In genomic region chr21:25708467-25709065, GRCh38 we compare ENCODE assay signal across 8 cellular contexts. TPM values are rescaled to one million over a fixed set of nuclear protein-coding genes. Genes with fewer than 3 reads are reported as not detected.
A peak's percentile ranks its signal among the peaks of the same experiment; 100 is the strongest.
DNase-seq lines count a peak whose midpoint lies in the region; ATAC-seq, FAIRE-seq and TF ChIP-seq lines count a peak whose summit lies in the region.

No MANE protein-coding gene starts in this region.

- in situ Hi-C loops in K562 (cut with MboI): no loop called here

- H2AFZ ChIP-seq in K562 (ENCODE audit: low read depth, low read length): no peak overlapping the region

- ATAC-seq in K562 (no peak), HG02763 (IDR thresholded peaks at IDR 0.05; ENCODE audit: unreplicated experiment) (no peak)

- BruUV-seq in K562 (replicated peaks; lab: Mats Ljungman, UMichigan): no TSS peak

- H3K36me3 ChIP-seq in K562 (ENCODE audit: control insufficient read depth, insufficient read depth, low read length): no peaks in the 10 kb centered on the region

- no peaks in the 10 kb centered on the region for H3K9me1 ChIP-seq in K562 (ENCODE audit: control insufficient read depth, insufficient read depth, low read length)

- TF ChIP-seq CTCF in K562 (IDR thresholded peaks at IDR 0.05 in 2 of 3, conservative IDR thresholded peaks at IDR 0.05 in 1 of 3; ENCODE audit: insufficient read depth in 2 of 3, low read depth in 1 of 3, low read length in 3 of 3): peak; percentile 37 to 77 (median 73); a peak in 4 of 6 replicates

- TF ChIP-seq POLR2A in K562 (conservative IDR thresholded peaks at IDR 0.05): no peak

- no peaks in the 10 kb centered on the region for H3K9me3 ChIP-seq in K562 (replicated peaks; ENCODE audit: control insufficient read depth, insufficient read depth, low read depth, low read length)

- FAIRE-seq in K562 (lab: Jason Lieb, UNC): peak; percentile 15

- H3K4me3 ChIP-seq in K562: no peak overlapping the region

- no peaks in the 10 kb centered on the region for H4K20me1 ChIP-seq in K562 (replicated peaks; ENCODE audit: control insufficient read depth, insufficient read depth, low read length)

- H3K4me2 ChIP-seq in K562 (ENCODE audit: insufficient read depth, low read length): no peak overlapping the region

- no peaks in the 10 kb centered on the region for H3K27me3 ChIP-seq in K562 (ENCODE audit: control insufficient read depth in 2 of 2, insufficient read depth in 2 of 2, low read length in 2 of 2)

- no peaks in the 10 kb centered on the region; a peak in 1 of 5 replicates for H3K4me1 ChIP-seq in K562 (replicated peaks in 1 of 2; ENCODE audit: control insufficient read depth in 2 of 2, insufficient read depth in 2 of 2, low read length in 2 of 2)

- WGBS in K562 (ENCODE audit: insufficient coverage, low coverage, missing lambda C conversion rate): 41% methylated on average over 7 of the region's 7 CpGs

- no peaks in the 10 kb centered on the region for H3K79me2 ChIP-seq in K562 (ENCODE audit: control insufficient read depth, insufficient read depth, low read length)

- intact Hi-C loops in K562 (cut with micrococcal nuclease): loop anchor here (1.0 to 10.0 kb wide), 3 partner anchors 93 to 156 kb away; no protein-coding TSS in a partner anchor

- no peak overlapping the region for H3K9ac ChIP-seq in K562 (ENCODE audit: insufficient read depth in 1 of 2, low read depth in 2 of 2, low read length in 2 of 2)

- peak; percentile 15 to 58; a peak in 2 of 4 replicates for TF ChIP-seq RAD21 in K562 (CRISPR knock-in tag; conservative IDR thresholded peaks at IDR 0.05 in 1 of 2, IDR thresholded peaks at IDR 0.05 in 1 of 2)

- TF ChIP-seq EP300 in K562 (IDR thresholded peaks at IDR 0.05; ENCODE audit: low read length): no peak

- no peak overlapping the region for H3K27ac ChIP-seq in K562 (ENCODE audit: extremely low read depth, low read depth, low read length)

- DNase-seq in NCI-H510A treated with DMSO at 0.1 percent for 48 hours (lab: John Stamatoyannopoulos, UW) (peak; percentile 58), NCI-H510A (lab: John Stamatoyannopoulos, UW) (no peak), LHCN-M2 (ENCODE audit: low read depth) (peak; percentile 56), T-helper 1 cell (peak in 4 of 5 donors; percentile 12 to 44 (median 28)), K562 (ENCODE audit: extremely low read depth in 1 of 4, low spot score in 3 of 4) (peak; percentile 49 to 60 (median 57)), kidney glomerular epithelial cell (lab: John Stamatoyannopoulos, UW) (peak; percentile 21)
- DNase-seq in stimulated activated CD4-positive, alpha-beta T cell treated with anti-CD3 and anti-CD28 coated beads, TNF-alpha, amount 100 ng/mL, for 1 hour (ENCODE audit: low read depth in 3 of 3, low spot score in 1 of 3): peak; percentile 5 to 19 (median 18)

- POLR2A ChIA-PET in K562 (lab: Yijun Ruan, JAX): interaction anchor here (1.2 kb wide), 1 partner anchor 9 kb away, joined by 5 read pairs; no protein-coding TSS in a partner anchor

- CTCF ChIA-PET in K562 (lab: Yijun Ruan, JAX; ENCODE audit: low intra/inter-chr PET ratio): interaction anchor here (1.2 to 1.6 kb wide), 2 partner anchors 93 to 100 kb away, joined by 5 read pairs; no protein-coding TSS in a partner anchor

TF ChIP-seq in K562, 482 proteins besides CTCF, POLR2A, EP300 and RAD21:
- TF ChIP-seq ADNP (tag; IDR thresholded peaks at IDR 0.05): no peak
- 0 out of 2 replicates have a peak, but pooled peaks have one; percentile 18 for TF ChIP-seq SMC3 (conservative IDR thresholded peaks at IDR 0.05; ENCODE audit: insufficient read depth, low read depth, low read length)
- TF ChIP-seq ARID3A (IDR thresholded peaks at IDR 0.05; ENCODE audit: borderline replicate concordance, low read depth, low read length): peak; percentile 80; the same call in 1 of the 2 replicates
- no peak for TF ChIP-seq PRPF4 (IDR thresholded peaks at IDR 0.05; ENCODE audit: insufficient read depth, low read depth, low read length, poor library complexity, severe bottlenecking)
- TF ChIP-seq BCOR (IDR thresholded peaks at IDR 0.05): no peak

RNA-seq across cellular contexts. Expression of gene ATP5PF, which starts 26.1 kb away (rescaled TPM):
- total RNA-seq in LHCN-M2 (2014; rRNA removed) (106 and 114 TPM in 2 replicates), K562 (2014; rRNA removed) (230 and 242 TPM in 2 replicates), K562 (2014; rRNA removed; fragmentation: Illumina TruSeq; extraction: Trizol) (324 and 371 TPM in 2 replicates), K562 (2015; rRNA removed; fragmentation: Illumina TruSeq; extraction: Trizol) (343 and 391 TPM in 2 replicates), K562 (2021) (285 and 295 TPM in 2 replicates)
- polyA plus RNA-seq in LHCN-M2 (2012): 266 TPM
- 16.4 and 36.0 TPM in 2 replicates for total RNA-seq in K562 (2011; cell fraction: chromatin; rRNA removed; ENCODE audit: low replicate concordance)
- 21.3 and 22.2 TPM in 2 replicates for total RNA-seq in K562 (2011; cell fraction: nucleolus; rRNA removed)
- 36.5 and 54.4 TPM in 2 replicates for total RNA-seq in K562 (2011; cell fraction: nucleoplasm; rRNA removed)
- polyA plus RNA-seq in K562 (2011; rRNA removed) (363 and 533 TPM in 2 replicates), K562 (2014; fragmentation: Illumina TruSeq; extraction: Trizol) (784 and 1,131 TPM in 2 replicates), K562 (2014; fragmentation: Nextera tagmentation; extraction: Ambion mirVana) (1,000 to 10,000 TPM; 2,105 to 2,488 TPM), K562 (2014; rRNA removed) (907 and 928 TPM in 2 replicates)
- 184 and 377 TPM in 2 replicates for polyA plus RNA-seq in K562 (2011; cell fraction: cytosol; rRNA removed)
- polyA plus RNA-seq in K562 (2011; cell fraction: nucleus; rRNA removed): 42.6 and 90.3 TPM in 2 replicates
- 291 and 682 TPM in 2 replicates for polyA plus RNA-seq in K562 (2012)
- polyA minus RNA-seq in K562 (2011; rRNA and poly(A)+ RNA removed): 162 and 175 TPM in 2 replicates
- polyA minus RNA-seq in K562 (2011; cell fraction: cytosol; rRNA and poly(A)+ RNA removed): 33.6 and 54.1 TPM in 2 replicates
- 22.6 and 37.1 TPM in 2 replicates for polyA minus RNA-seq in K562 (2011; cell fraction: nucleus; rRNA and poly(A)+ RNA removed)

RNA-seq across cellular contexts. Expression of gene GABPA, which starts 26.2 kb away (rescaled TPM):
- total RNA-seq in LHCN-M2 (2014; rRNA removed) (21.9 and 25.5 TPM in 2 replicates), K562 (2014; rRNA removed) (16.3 and 17.7 TPM in 2 replicates), K562 (2014; rRNA removed; fragmentation: Illumina TruSeq; extraction: Trizol) (26.1 and 30.3 TPM in 2 replicates), K562 (2015; rRNA removed; fragmentation: Illumina TruSeq; extraction: Trizol) (22.4 and 24.6 TPM in 2 replicates), K562 (2021) (24.8 and 26.8 TPM in 2 replicates)
- polyA plus RNA-seq in LHCN-M2 (2012): 4.8 TPM
- 5.7 and 26.9 TPM in 2 replicates for total RNA-seq in K562 (2011; cell fraction: chromatin; rRNA removed; ENCODE audit: low replicate concordance)
- 3.3 and 4.2 TPM in 2 replicates for total RNA-seq in K562 (2011; cell fraction: nucleolus; rRNA removed)
- total RNA-seq in K562 (2011; cell fraction: nucleoplasm; rRNA removed): 9.7 and 12.4 TPM in 2 replicates
- polyA plus RNA-seq in K562 (2011; rRNA removed) (26.2 and 35.7 TPM in 2 replicates), K562 (2014; fragmentation: Illumina TruSeq; extraction: Trizol) (20.6 and 22.8 TPM in 2 replicates), K562 (2014; fragmentation: Nextera tagmentation; extraction: Ambion mirVana) (10 to 100 TPM in 1 of 2 experiments, 1 to 10 TPM in 1; 8.9 to 13.2 TPM), K562 (2014; rRNA removed) (19.6 and 20.0 TPM in 2 replicates)
- polyA plus RNA-seq in K562 (2011; cell fraction: cytosol; rRNA removed): 3.6 and 8.5 TPM in 2 replicates
- polyA plus RNA-seq in K562 (2011; cell fraction: nucleus; rRNA removed): 10.7 and 16.2 TPM in 2 replicates
- 14.4 and 14.6 TPM in 2 replicates for polyA plus RNA-seq in K562 (2012)
- polyA minus RNA-seq in K562 (2011; rRNA and poly(A)+ RNA removed): 37.1 and 37.5 TPM in 2 replicates
- polyA minus RNA-seq in K562 (2011; cell fraction: cytosol; rRNA and poly(A)+ RNA removed): 12.8 and 14.7 TPM in 2 replicates
- polyA minus RNA-seq in K562 (2011; cell fraction: nucleus; rRNA and poly(A)+ RNA removed): 5.5 and 12.1 TPM in 2 replicates
